In the genomic region with DNA sequence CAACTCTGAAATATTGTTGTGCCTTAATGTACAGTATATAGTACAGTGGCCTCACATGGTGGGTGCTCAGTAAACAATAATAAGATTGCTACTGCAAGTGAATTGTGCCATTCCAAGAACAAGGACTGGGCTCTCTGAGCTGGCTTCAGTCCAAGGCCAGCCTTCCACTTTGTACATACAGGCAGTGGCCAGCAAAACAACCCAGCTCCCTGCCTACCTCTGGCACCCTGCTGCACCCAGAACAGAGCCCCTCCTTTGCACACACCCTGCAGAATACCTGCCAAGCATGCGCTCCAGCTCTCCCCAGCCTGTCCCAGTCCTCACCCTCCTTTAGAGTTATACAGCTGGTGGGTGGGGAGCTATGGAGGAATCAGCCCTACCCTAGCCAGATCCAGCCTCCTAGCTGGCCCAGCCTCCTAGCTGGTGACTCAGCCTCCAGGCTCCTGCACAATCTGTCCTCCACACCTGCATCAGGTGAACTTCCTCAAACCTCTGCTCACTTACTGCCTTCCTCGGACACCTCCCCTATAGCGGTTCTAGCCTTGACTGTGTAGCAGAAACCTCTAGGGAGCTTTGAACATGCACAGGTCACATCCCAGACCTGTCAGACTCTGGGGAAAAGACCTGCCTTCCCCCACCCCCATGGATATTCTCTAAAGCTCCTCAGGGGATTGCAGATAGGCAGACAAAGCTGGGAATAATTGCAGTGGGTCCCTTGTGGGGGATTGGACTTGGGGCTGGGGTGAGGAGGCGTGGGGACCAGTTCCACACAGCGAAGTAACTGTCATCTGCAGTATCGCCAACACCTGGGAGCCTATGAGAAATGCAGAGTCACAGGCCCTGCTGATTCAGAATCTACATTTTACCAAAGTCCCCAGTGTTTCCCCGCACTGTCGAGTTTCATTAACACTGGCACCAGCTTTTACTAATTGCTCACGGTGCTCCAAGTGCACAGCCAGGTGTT, we compare ENCODE assay signal across 8 cellular contexts. TPM values are rescaled to one million over a fixed set of nuclear protein-coding genes. Genes with fewer than 3 reads are reported as not detected.
DNase-seq lines count a peak whose midpoint lies in the region; ATAC-seq and TF ChIP-seq lines count a peak whose summit lies in the region.

No MANE protein-coding gene starts in this region.

- H3K9me2 ChIP-seq in SK-N-SH: no peaks in the 10 kb centered on the region

- no peaks in the 10 kb centered on the region for H4K20me1 ChIP-seq in SK-N-SH (ENCODE audit: insufficient read depth)
- no peaks in the 10 kb centered on the region for H4K20me1 ChIP-seq in OCI-LY3 (ENCODE audit: insufficient read depth, low read length)

- no peak overlapping the region for H2AFZ ChIP-seq in SK-N-SH (ENCODE audit: low read depth)
- no peak overlapping the region for H2AFZ ChIP-seq in OCI-LY3 (ENCODE audit: low read depth, low read length)

- 0 out of 3 replicates have a peak, but pooled peaks have one; percentile 7 for ATAC-seq in SK-N-SH treated with all-trans-retinoic acid at 6 μM for 48 hours
- ATAC-seq in HG03378 (IDR thresholded peaks at IDR 0.05; ENCODE audit: unreplicated experiment): no peak

- TF ChIP-seq CTCF in SK-N-SH (IDR thresholded peaks at IDR 0.05) (no peak), OCI-LY3 (IDR thresholded peaks at IDR 0.05; ENCODE audit: low read depth, low read length) (no peak)

- CTCF ChIA-PET in SK-N-SH (lab: Yijun Ruan, JAX): interaction anchor here (0.5 to 10.4 kb wide), 35 partner anchors 8 to 426 kb away, joined by 3 to 129 read pairs (median 4); partner anchors contain the start of gene ZDHHC22

- no peak for TF ChIP-seq EP300 in SK-N-SH (IDR thresholded peaks at IDR 0.05; ENCODE audit: borderline replicate concordance in 1 of 2, low read depth in 1 of 2, low read length in 1 of 2)

- H3K4me1 ChIP-seq in SK-N-SH (ENCODE audit: control insufficient read depth in 1 of 2, insufficient read depth in 2 of 2, low read depth in 1 of 2, low read length in 1 of 2) (peaks cover 0 to 20% of the 10 kb centered on the region in 2 experiments; a peak in 1 of 4 replicates), OCI-LY3 (ENCODE audit: low read length) (peaks cover 58% of the 10 kb centered on the region), rectal smooth muscle tissue (ENCODE audit: control insufficient read depth, insufficient read depth, low read length) (peaks cover 12% of the 10 kb centered on the region)

- no peaks in the 10 kb centered on the region for H3K9me3 ChIP-seq in SK-N-SH
- no peaks in the 10 kb centered on the region; the same call in 1 of the 2 replicates for H3K9me3 ChIP-seq in OCI-LY3 (ENCODE audit: insufficient read depth, low read length)

- 91% methylated on average over 6 of the region's 9 CpGs for WGBS in SK-N-SH (ENCODE audit: low lambda C conversion rate)

- intact Hi-C loops in head of caudate nucleus (cut with DNase I): no loop called here

- H3K4me2 ChIP-seq in SK-N-SH (no peak overlapping the region), OCI-LY3 (ENCODE audit: low read length) (peak overlapping the region; percentile 88)

- H3K79me2 ChIP-seq in SK-N-SH (ENCODE audit: insufficient read depth): no peaks in the 10 kb centered on the region
- peaks cover 35% of the 10 kb centered on the region for H3K79me2 ChIP-seq in OCI-LY3 (ENCODE audit: low read length)

- POLR2A ChIA-PET in SK-N-SH (lab: Yijun Ruan, JAX): interaction anchor here (0.6 to 1.4 kb wide), 4 partner anchors 10 to 241 kb away, joined by 3 to 4 read pairs (median 4); no protein-coding TSS in a partner anchor

- no peaks in the 10 kb centered on the region for H3F3A ChIP-seq in SK-N-SH (replicated peaks; ENCODE audit: insufficient read depth)

- H3K9ac ChIP-seq in SK-N-SH (no peak overlapping the region), OCI-LY3 (ENCODE audit: low read length) (peak overlapping the region; percentile 96), rectal smooth muscle tissue (ENCODE audit: low read length) (no peak overlapping the region)

- no peak for TF ChIP-seq RAD21 in SK-N-SH (IDR thresholded peaks at IDR 0.05; ENCODE audit: low read length)

- DNase-seq in SK-N-SH: no peak
- DNase-seq in head of caudate nucleus: peak; percentile 61 to 94 (median 77)
- no peak for DNase-seq in stimulated activated CD4-positive, alpha-beta T cell treated with anti-CD3 and anti-CD28 coated beads, Interleukin-4, amount 100 ng/mL, for 24 hours
- DNase-seq in NCI-H526 treated with DMSO at 0.1 percent for 48 hours (lab: John Stamatoyannopoulos, UW): no peak

- H3K4me3 ChIP-seq in SK-N-SH (ENCODE audit: low read depth in 2 of 2, low read length in 1 of 2) (no peak overlapping the region), OCI-LY3 (ENCODE audit: low read length) (peak overlapping the region; percentile 84), rectal smooth muscle tissue (ENCODE audit: low read length) (peak overlapping the region; percentile 73)

- no peak overlapping the region for H3K27ac ChIP-seq in SK-N-SH (ENCODE audit: low read depth in 2 of 2, low read length in 1 of 2)
- peak overlapping the region; percentile 94 for H3K27ac ChIP-seq in OCI-LY3 (ENCODE audit: low read length)
- no peak overlapping the region for H3K27ac ChIP-seq in rectal smooth muscle tissue (ENCODE audit: low read depth, low read length)

- no peaks in the 10 kb centered on the region for H3K27me3 ChIP-seq in SK-N-SH (ENCODE audit: insufficient read depth)
- no peaks in the 10 kb centered on the region for H3K27me3 ChIP-seq in OCI-LY3 (ENCODE audit: low read depth, low read length)
- peaks cover 3% of the 10 kb centered on the region for H3K27me3 ChIP-seq in rectal smooth muscle tissue (ENCODE audit: control insufficient read depth, insufficient read depth, low read length)

- H3K36me3 ChIP-seq in SK-N-SH (replicated peaks in 1 of 2; ENCODE audit: control insufficient read depth in 1 of 2, insufficient read depth in 2 of 2, low read length in 1 of 2): peaks cover 0 to 3% of the 10 kb centered on the region in 2 experiments
- peaks cover 20% of the 10 kb centered on the region for H3K36me3 ChIP-seq in OCI-LY3 (replicated peaks; ENCODE audit: low read depth, low read length)
- peaks cover 3% of the 10 kb centered on the region for H3K36me3 ChIP-seq in rectal smooth muscle tissue (ENCODE audit: control insufficient read depth, insufficient read depth, low read length)

TF ChIP-seq in SK-N-SH treated with all-trans-retinoic acid at 6 μM for 48 hours, 23 proteins besides CTCF, POLR2A, EP300 and RAD21 (continues in another document):
- TF ChIP-seq RARB (CRISPR knock-in tag; IDR thresholded peaks at IDR 0.05) (no peak), CREB5 (CRISPR knock-in tag; IDR thresholded peaks at IDR 0.05; ENCODE audit: low read depth) (no peak), ZNF8 (CRISPR knock-in tag; IDR thresholded peaks at IDR 0.05) (no peak), TCF4 (CRISPR knock-in tag; IDR thresholded peaks at IDR 0.05; ENCODE audit: borderline replicate concordance) (no peak)

TF ChIP-seq in SK-N-SH, 30 proteins besides CTCF, POLR2A, EP300 and RAD21:
- TF ChIP-seq ELF1 (IDR thresholded peaks at IDR 0.05) (no peak), EZH2phosphoT487 (IDR thresholded peaks at IDR 0.05; ENCODE audit: borderline replicate concordance, low read depth) (no peak), ZBTB33 (IDR thresholded peaks at IDR 0.05; ENCODE audit: borderline replicate concordance, low read depth) (no peak), FOSL2 (IDR thresholded peaks at IDR 0.05; ENCODE audit: borderline replicate concordance, low read depth) (no peak), TCF12 (IDR thresholded peaks at IDR 0.05) (no peak)
TF ChIP-seq in SK-N-SH: peak in this region for 0.

RNA-seq across cellular contexts. Expression of gene ZDHHC22, which starts 17.9 kb away (rescaled TPM):
- polyA plus RNA-seq in SK-N-SH (2012; rRNA removed): 0.03 TPM in 1 of 2 replicates, not detected in the other
- 0.05 and 0.07 TPM in 2 replicates for polyA plus RNA-seq in SK-N-SH (2012; cell fraction: cytosol; rRNA removed)
- polyA plus RNA-seq in SK-N-SH (2012; cell fraction: nucleus; rRNA removed): not detected in 2 replicates

RNA-seq across cellular contexts. Expression of gene CIPC, which starts 25.6 kb away (rescaled TPM):
- polyA plus RNA-seq in SK-N-SH (2012; rRNA removed): 6.5 and 9.6 TPM in 2 replicates
- polyA plus RNA-seq in SK-N-SH (2012; cell fraction: cytosol; rRNA removed): 8.0 and 8.5 TPM in 2 replicates
- polyA plus RNA-seq in SK-N-SH (2012; cell fraction: nucleus; rRNA removed): 8.3 and 10.3 TPM in 2 replicates

RNA-seq across cellular contexts. Expression of gene TMEM63C, which starts 57.9 kb away (rescaled TPM):
- 0.25 and 0.52 TPM in 2 replicates for polyA plus RNA-seq in SK-N-SH (2012; rRNA removed)
- polyA plus RNA-seq in SK-N-SH (2012; cell fraction: cytosol; rRNA removed): 0.31 and 0.37 TPM in 2 replicates
- polyA plus RNA-seq in SK-N-SH (2012; cell fraction: nucleus; rRNA removed): 0.40 and 0.77 TPM in 2 replicates

Comparison
In these comparisons a context has a peak if more than half of its experiments do, and no peak if none do; other contexts are left out.
1. DNase-seq: peak in head of caudate nucleus (42 of 42); none in SK-N-SH (single experiment), stimulated activated CD4-positive, alpha-beta T cell treated with anti-CD3 and anti-CD28 coated beads, Interleukin-4, amount 100 ng/mL, for 24 hours (single experiment) and NCI-H526 treated with DMSO at 0.1 percent for 48 hours (single experiment).
2. H3K4me3 ChIP-seq: peak in OCI-LY3 (single experiment) and rectal smooth muscle tissue (single experiment); none in SK-N-SH (0 of 2).